9 cellular contexts compared by ENCODE assay signal in genomic region chr9:95515272-95516113, GRCh38. TPM values are rescaled to one million over a fixed set of nuclear protein-coding genes. Genes with fewer than 3 reads are reported as not detected.
DNase-seq lines count a peak whose midpoint lies in the region; ATAC-seq, FAIRE-seq and TF ChIP-seq lines count a peak whose summit lies in the region.
"Had no signal": no experiment of that assay in that cellular context is flagged by ENCODE, and none has a peak within 500 bp of the region (broad histone marks: within the 10 kb centered on the region; RNA-seq: fewer than 3 reads in every experiment).

No MANE protein-coding gene starts in this region.

- H3K36me3 Mint-ChIP-seq in activated B cell treated with CpG ODN at 0.5 μM for 24 hours (ENCODE audit: low read depth), result peaks cover under 1% of the 10 kb centered on the region

- peaks cover 3% of the 10 kb centered on the region for H3K9me3 Mint-ChIP-seq in activated B cell treated with CpG ODN at 0.5 μM for 24 hours

- H3K4me3 ChIP-seq in A673 (ENCODE audit: low read depth, low read length, poor library complexity, severe bottlenecking) (peak overlapping the region; percentile 63), HEK293 (ENCODE audit: low read depth, low read length) (peak overlapping the region; percentile 61), endothelial cell of umbilical vein (replicated peaks in 1 of 3; ENCODE audit: insufficient read depth in 1 of 3, low read depth in 1 of 3, low read length in 3 of 3) (peak overlapping the region in 2 of 3 experiments; percentile 46 to 50), neuron (ENCODE audit: low read length) (peak overlapping the region; percentile 95)

- dilution Hi-C loops in endothelial cell of umbilical vein (cut with MboI; ENCODE audit: extremely low pct_ligation_motif_present, low sequenced_read_pairs), result no loop called here

- FAIRE-seq in endothelial cell of umbilical vein (lab: Jason Lieb, UNC), result no peak
- FAIRE-seq: endometrium had no signal

- H3K27ac ChIP-seq in A673 (ENCODE audit: low read depth, low read length, poor library complexity, severe bottlenecking) (no peak overlapping the region), HEK293 (ENCODE audit: extremely low read depth, low read depth, low read length) (peak overlapping the region; percentile 89), endothelial cell of umbilical vein (ENCODE audit: insufficient read depth, low read depth, low read length) (no peak overlapping the region), foreskin keratinocyte (no peak overlapping the region)

- H2AFZ ChIP-seq in endothelial cell of umbilical vein (ENCODE audit: low read depth, low read length), result peak overlapping the region; percentile 95
- no peak overlapping the region for H2AFZ ChIP-seq in neuron (ENCODE audit: low read depth, low read length)

- peaks cover 40% of the 10 kb centered on the region for H3K27me3 Mint-ChIP-seq in activated B cell treated with CpG ODN at 0.5 μM for 24 hours

- intact Hi-C loops in A673 (cut with micrococcal nuclease; ENCODE audit: unreplicated experiment), result loop anchor here (5.0 to 10.0 kb wide), 3 partner anchors 239 to 702 kb away; no protein-coding TSS in a partner anchor
- intact Hi-C loops in activated B cell treated with CpG ODN at 0.5 μM for 24 hours (cut with micrococcal nuclease), result loop anchor here (5.0 to 10.0 kb wide), 2 partner anchors 509 to 702 kb away; no protein-coding TSS in a partner anchor
- intact Hi-C loops in endothelial cell of umbilical vein (cut with micrococcal nuclease), result no loop called here

- H3K4me1 ChIP-seq in A673 (ENCODE audit: insufficient read depth, low read length, poor library complexity, severe bottlenecking) (peaks cover 44% of the 10 kb centered on the region), HEK293 (ENCODE audit: control insufficient read depth, insufficient read depth, low read length) (peaks cover 9% of the 10 kb centered on the region), endothelial cell of umbilical vein (ENCODE audit: control insufficient read depth, extremely low read depth, insufficient read depth, low read length) (peaks cover 29% of the 10 kb centered on the region), neuron (ENCODE audit: insufficient read depth, low read length) (peaks cover 43% of the 10 kb centered on the region), foreskin keratinocyte (peaks cover 6% of the 10 kb centered on the region)

- TF ChIP-seq CTCF in A673 (conservative IDR thresholded peaks at IDR 0.05; ENCODE audit: low read depth, low read length) (no peak), HEK293 (tag by site-specific recombination; IDR thresholded peaks at IDR 0.05) (no peak), activated B cell treated with CpG ODN at 0.5 μM for 24 hours (IDR thresholded peaks at IDR 0.05) (no peak), endothelial cell of umbilical vein (IDR thresholded peaks at IDR 0.05; ENCODE audit: extremely low read depth in 1 of 2, insufficient read depth in 1 of 2, low read depth in 1 of 2, low read length in 2 of 2) (no peak), foreskin keratinocyte (conservative IDR thresholded peaks at IDR 0.05) (no peak)

- DNase-seq in A673 (ENCODE audit: low spot score), result peak; percentile 57
- DNase-seq in activated B cell treated with CpG ODN at 0.5 μM for 24 hours, result no peak
- peak; percentile 17 for DNase-seq in endothelial cell of umbilical vein (ENCODE audit: low read depth, low spot score)
- no peak for DNase-seq in T1000 (lab: John Stamatoyannopoulos, UW)
- no peak for DNase-seq in foreskin keratinocyte
- no peak for DNase-seq in GM19240 (ENCODE audit: insufficient read length, low spot score)

- no peaks in the 10 kb centered on the region for H3K27me3 ChIP-seq in A673 (replicated peaks; ENCODE audit: insufficient read depth, low read depth, low read length, poor library complexity)
- H3K27me3 ChIP-seq in endothelial cell of umbilical vein (ENCODE audit: control insufficient read depth in 2 of 2, insufficient read depth in 2 of 2, low read length in 2 of 2), result peaks cover 4 to 5% of the 10 kb centered on the region in 2 experiments
- H3K27me3 ChIP-seq in neuron (ENCODE audit: insufficient read depth, low read length), result no peaks in the 10 kb centered on the region
- H3K27me3 ChIP-seq in foreskin keratinocyte, result no peaks in the 10 kb centered on the region

- no peak overlapping the region for H3K9ac ChIP-seq in endothelial cell of umbilical vein (replicated peaks; ENCODE audit: extremely low read depth, insufficient read depth, low read length)

- CTCF ChIA-PET in A673 (lab: Charles Lee), result no interaction called here
- CTCF ChIA-PET in HEK293 (lab: Yijun Ruan, JAX), result interaction anchor here (0.7 to 1.1 kb wide), 2 partner anchors 8 to 268 kb away, joined by 3 to 4 read pairs; no protein-coding TSS in a partner anchor
- CTCF ChIA-PET in activated B cell treated with CpG ODN at 0.5 μM for 24 hours (lab: Charles Lee), result no interaction called here
- CTCF ChIA-PET in endothelial cell of umbilical vein (lab: Charles Lee), result no interaction called here

- H3K27ac Mint-ChIP-seq in activated B cell treated with CpG ODN at 0.5 μM for 24 hours, result no peak overlapping the region

- ATAC-seq in activated B cell treated with CpG ODN at 0.5 μM for 24 hours (ENCODE audit: low read depth) (no peak), foreskin keratinocyte (no peak)

- H3K36me3 ChIP-seq in A673 (ENCODE audit: insufficient read depth, low read length, poor library complexity, severe bottlenecking), result no peaks in the 10 kb centered on the region
- no peaks in the 10 kb centered on the region for H3K36me3 ChIP-seq in HEK293 (ENCODE audit: control insufficient read depth in 2 of 2, insufficient read depth in 1 of 2, low read length in 2 of 2)
- H3K36me3 ChIP-seq in endothelial cell of umbilical vein (ENCODE audit: control insufficient read depth in 2 of 2, extremely low read depth in 1 of 2, insufficient read depth in 2 of 2, low read length in 2 of 2), result no peaks in the 10 kb centered on the region
- no peaks in the 10 kb centered on the region for H3K36me3 ChIP-seq in neuron (ENCODE audit: insufficient read depth, low read length)

- no peaks in the 10 kb centered on the region for H3K79me2 ChIP-seq in endothelial cell of umbilical vein (ENCODE audit: control insufficient read depth, insufficient read depth, low read length)

- BruUV-seq in A673 (replicated peaks; lab: Mats Ljungman, UMichigan) (no TSS peak), endothelial cell of umbilical vein (replicated peaks; lab: Mats Ljungman, UMichigan) (no TSS peak)

- H3K9me1 ChIP-seq in endothelial cell of umbilical vein (replicated peaks; ENCODE audit: control insufficient read depth, extremely low read depth, insufficient read depth, low read length), result no peaks in the 10 kb centered on the region

- H3K4me2 ChIP-seq in endothelial cell of umbilical vein (ENCODE audit: insufficient read depth, low read length), result peak overlapping the region; percentile 69

- no peaks in the 10 kb centered on the region for H4K20me1 ChIP-seq in endothelial cell of umbilical vein (replicated peaks; ENCODE audit: control insufficient read depth, extremely low read depth, insufficient read depth, low read length)

- peaks cover 24% of the 10 kb centered on the region for H3K4me1 Mint-ChIP-seq in activated B cell treated with CpG ODN at 0.5 μM for 24 hours

- H3K4me3 Mint-ChIP-seq in activated B cell treated with CpG ODN at 0.5 μM for 24 hours, result peak overlapping the region; percentile 11

- no peaks in the 10 kb centered on the region for H3K9me3 ChIP-seq in A673 (ENCODE audit: low read depth, low read length, poor library complexity, severe bottlenecking)
- H3K9me3 ChIP-seq in HEK293 (ENCODE audit: control insufficient read depth, insufficient read depth, low read depth, low read length), result no peaks in the 10 kb centered on the region
- no peaks in the 10 kb centered on the region for H3K9me3 ChIP-seq in endothelial cell of umbilical vein (replicated peaks; ENCODE audit: control insufficient read depth, insufficient read depth, low read length)
- no peaks in the 10 kb centered on the region for H3K9me3 ChIP-seq in neuron (ENCODE audit: low read length)

- POLR2A ChIA-PET in A673 (lab: Charles Lee; ENCODE audit: low non-redundant PET), result no interaction called here
- POLR2A ChIA-PET in HEK293 (lab: Yijun Ruan, JAX), result interaction anchor here (0.6 kb wide), 1 partner anchor 324 kb away, joined by 6 read pairs; no protein-coding TSS in a partner anchor
- POLR2A ChIA-PET in activated B cell treated with CpG ODN at 0.5 μM for 24 hours (lab: Charles Lee), result interaction anchor here (1.9 kb wide), 1 partner anchor 9 kb away, joined by 5 read pairs; no protein-coding TSS in a partner anchor
- POLR2A ChIA-PET in endothelial cell of umbilical vein (lab: Charles Lee), result no interaction called here

- no peak for TF ChIP-seq POLR2A in endothelial cell of umbilical vein (IDR thresholded peaks at IDR 0.05; ENCODE audit: low read depth, low read length)

TF ChIP-seq in HEK293, 187 proteins besides CTCF, POLR2A, EP300 and RAD21 (continues in another document):
- peak; percentile 66 for TF ChIP-seq ZFHX2 (tag by site-specific recombination; conservative IDR thresholded peaks at IDR 0.05)

TF ChIP-seq in endothelial cell of umbilical vein, 7 proteins besides CTCF, POLR2A, EP300 and RAD21:
- TF ChIP-seq, protein P1, sequence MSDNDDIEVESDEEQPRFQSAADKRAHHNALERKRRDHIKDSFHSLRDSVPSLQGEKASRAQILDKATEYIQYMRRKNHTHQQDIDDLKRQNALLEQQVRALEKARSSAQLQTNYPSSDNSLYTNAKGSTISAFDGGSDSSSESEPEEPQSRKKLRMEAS (IDR thresholded peaks at IDR 0.05; ENCODE audit: insufficient read depth, insufficient read length), result no peak
- peak; percentile 20 for TF ChIP-seq EZH2 (IDR thresholded peaks at IDR 0.05; ENCODE audit: borderline replicate concordance, low read depth, low read length, severe bottlenecking)

RNA-seq across cellular contexts. Expression of gene PTCH1, which starts 1.3 kb away (rescaled TPM):
- 32.6 and 36.5 TPM in 2 replicates for total RNA-seq in A673 (2021)
- total RNA-seq in activated B cell treated with CpG ODN at 0.5 μM for 24 hours, result 5.9 and 8.6 TPM in 2 replicates
- total RNA-seq in endothelial cell of umbilical vein, result 12.1 and 14.4 TPM in 2 replicates
- 3.1 and 3.9 TPM in 2 replicates for polyA plus RNA-seq in endothelial cell of umbilical vein
- polyA plus RNA-seq in endothelial cell of umbilical vein (2011; cell fraction: cytosol; rRNA removed), result 2.9 and 3.3 TPM in 2 replicates
- polyA plus RNA-seq in endothelial cell of umbilical vein (2011; cell fraction: nucleus; rRNA removed), result 7.7 and 12.7 TPM in 2 replicates
- 3.4 and 6.1 TPM in 2 replicates for polyA plus RNA-seq in endothelial cell of umbilical vein (2012)
- 9.7 and 10.4 TPM in 2 replicates for polyA minus RNA-seq in endothelial cell of umbilical vein
- 6.3 TPM for polyA minus RNA-seq in endothelial cell of umbilical vein (2011; cell fraction: cytosol; rRNA and poly(A)+ RNA removed)
- 15.2 and 16.1 TPM in 2 replicates for polyA minus RNA-seq in endothelial cell of umbilical vein (2011; cell fraction: nucleus; rRNA and poly(A)+ RNA removed)
- 3.3 and 3.7 TPM in 2 replicates for total RNA-seq in foreskin keratinocyte
- polyA plus RNA-seq in foreskin keratinocyte, result 0.74 and 0.91 TPM in 2 replicates

Comparison
In these comparisons a context has a peak if more than half of its experiments do, and no peak if none do; other contexts are left out.
1. DNase-seq: peak in A673 (single experiment) and endothelial cell of umbilical vein (single experiment); none in activated B cell treated with CpG ODN at 0.5 μM for 24 hours (single experiment), T1000 (single experiment), foreskin keratinocyte (0 of 2) and GM19240 (single experiment).
2. POLR2A ChIA-PET loops: an anchor here in HEK293 (0.6 kb wide) and activated B cell treated with CpG ODN at 0.5 μM for 24 hours (1.9 kb wide); none called in A673 and endothelial cell of umbilical vein.
3. Peak in every context shown above with its lines, with median percentiles within 50 percentile points of each other: H3K4me3 ChIP-seq.